Comparison of ENCODE assay signal across 17 cellular contexts in the genomic region with DNA sequence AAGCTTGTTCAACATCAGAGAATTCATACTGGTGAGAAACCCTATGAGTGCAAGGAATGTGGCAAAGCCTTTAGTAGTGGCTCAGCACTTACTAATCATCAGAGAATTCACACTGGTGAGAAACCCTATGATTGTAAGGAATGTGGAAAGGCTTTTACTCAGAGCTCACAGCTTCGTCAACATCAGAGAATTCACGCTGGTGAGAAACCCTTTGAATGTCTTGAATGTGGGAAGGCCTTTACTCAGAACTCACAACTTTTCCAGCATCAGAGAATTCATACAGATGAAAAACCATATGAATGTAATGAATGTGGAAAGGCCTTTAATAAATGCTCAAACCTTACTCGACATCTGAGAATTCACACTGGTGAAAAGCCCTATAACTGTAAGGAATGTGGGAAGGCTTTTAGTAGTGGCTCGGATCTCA.
"Had no signal": no experiment of that assay in that cellular context is flagged by ENCODE, and none has a peak within 500 bp of the region (broad histone marks: within the 10 kb centered on the region; RNA-seq: fewer than 3 reads in every experiment).

No MANE protein-coding gene starts in this region.

- H3K27me3 ChIP-seq: right atrium auricular region, suprapubic skin, upper lobe of left lung had no signal

- ATAC-seq: activated CD8-positive, alpha-beta T cell treated with anti-CD3 and anti-CD28 coated beads, Interleukin-2, amount 10 ng/mL, durations not matched to agents 7 days and 5 days; effector memory CD8-positive, alpha-beta T cell; stimulated activated naive CD8-positive, alpha-beta T cell treated with anti-CD3 and anti-CD28 coated beads, Interleukin-15, Interleukin-2, amounts not matched to agents 100 U/mL and 50 U/mL, for 24 hours had no signal

- H3K4me3 ChIP-seq: right atrium auricular region, suprapubic skin, upper lobe of left lung had no signal

- H3K4me1 ChIP-seq: right atrium auricular region, suprapubic skin, upper lobe of left lung had no signal

- H3K27ac ChIP-seq: epithelial cell of prostate, right atrium auricular region, suprapubic skin, upper lobe of left lung had no signal

- DNase-seq: activated CD4-positive, alpha-beta T cell treated with anti-CD3 and anti-CD28 coated beads, Interleukin-2, amount 10 ng/mL, durations not matched to agents 24 days and 14 days; activated CD4-positive, CD25-positive, alpha-beta regulatory T cell; activated CD8-positive, alpha-beta memory T cell treated with anti-CD3 and anti-CD28 coated beads, Interleukin-2, amount 50 U/mL, for 4 hours; activated CD8-positive, alpha-beta T cell treated with anti-CD3 and anti-CD28 coated beads, Interleukin-2, amount 10 ng/mL, durations not matched to agents 7 days and 5 days; activated effector memory CD4-positive, alpha-beta T cell treated with anti-CD3 and anti-CD28 coated beads, Interleukin-2, amount 50 U/mL, for 16 hours; activated T-cell treated with anti-CD3 and anti-CD28 coated beads, Interleukin-2, amount 50 U/mL, for 48 hours; amniotic stem cell; cerebellar nuclear complex; effector memory CD8-positive, alpha-beta T cell; head of caudate nucleus; occipital lobe; small intestine; stimulated activated naive CD8-positive, alpha-beta T cell treated with anti-CD3 and anti-CD28 coated beads, Interleukin-15, Interleukin-2, amounts not matched to agents 100 U/mL and 50 U/mL, for 24 hours; upper lobe of left lung had no signal
